2 cellular contexts compared by ENCODE assay signal in genomic region chr9:38038307-38039089, GRCh38.
TF ChIP-seq lines count a peak whose summit lies in the region.

No MANE protein-coding gene starts in this region.

TF ChIP-seq in IMR-90, 13 proteins besides CTCF, POLR2A, EP300 and RAD21:
- TF ChIP-seq SMC3 (IDR thresholded peaks at IDR 0.05; ENCODE audit: low read depth, low read length) (no peak), MXI1 (IDR thresholded peaks at IDR 0.05; ENCODE audit: borderline replicate concordance, low read depth, low read length) (no peak), CHD1 (IDR thresholded peaks at IDR 0.05; ENCODE audit: low read depth, low read length) (no peak), MAZ (IDR thresholded peaks at IDR 0.05; ENCODE audit: borderline replicate concordance, low read depth, low read length) (no peak), USF2 (IDR thresholded peaks at IDR 0.05; ENCODE audit: low read depth, low read length) (no peak), FOS (IDR thresholded peaks at IDR 0.05; ENCODE audit: low read depth, low read length) (no peak), RCOR1 (IDR thresholded peaks at IDR 0.05; ENCODE audit: insufficient replicate concordance, low read length) (no peak), NFE2L2 (IDR thresholded peaks at IDR 0.05; ENCODE audit: low read depth, low read length) (no peak), ELK1 (IDR thresholded peaks at IDR 0.05; ENCODE audit: borderline replicate concordance, low read depth, low read length) (no peak), MAFK (IDR thresholded peaks at IDR 0.05; ENCODE audit: low read depth, low read length) (no peak), CEBPB (IDR thresholded peaks at IDR 0.05; ENCODE audit: low read depth, low read length) (no peak), RFX5 (IDR thresholded peaks at IDR 0.05; ENCODE audit: low read depth, low read length) (no peak), BHLHE40 (IDR thresholded peaks at IDR 0.05; ENCODE audit: low read depth, low read length) (no peak)

TF ChIP-seq in liver, 16 proteins besides CTCF, POLR2A, EP300 and RAD21:
- TF ChIP-seq RXRA (IDR thresholded peaks at IDR 0.05) (peak in 1 of 2 donors; percentile 3), HNF4A (conservative IDR thresholded peaks at IDR 0.05) (no peak), NR2F2 (IDR thresholded peaks at IDR 0.05) (no peak), GABPA (IDR thresholded peaks at IDR 0.05 in 1 of 2, conservative IDR thresholded peaks at IDR 0.05 in 1 of 2) (no peak), JUND (IDR thresholded peaks at IDR 0.05) (no peak), HNF4G (IDR thresholded peaks at IDR 0.05) (no peak), MAX (IDR thresholded peaks at IDR 0.05) (no peak), REST (IDR thresholded peaks at IDR 0.05) (no peak), ATF3 (IDR thresholded peaks at IDR 0.05) (no peak), FOXA1 (IDR thresholded peaks at IDR 0.05) (no peak), SP1 (IDR thresholded peaks at IDR 0.05) (peak; percentile 11), FOXA2 (IDR thresholded peaks at IDR 0.05) (no peak)
